In genomic region chr17:28327031-28327607, GRCh38 we compare ENCODE assay signal across 7 cellular contexts. TPM values are rescaled to one million over a fixed set of nuclear protein-coding genes. Genes with fewer than 3 reads are reported as not detected.
A peak's percentile ranks its signal among the peaks of the same experiment; 100 is the strongest.
DNase-seq lines count a peak whose midpoint lies in the region; ATAC-seq and TF ChIP-seq lines count a peak whose summit lies in the region.
"Had no signal": no experiment of that assay in that cellular context is flagged by ENCODE, and none has a peak within 500 bp of the region (broad histone marks: within the 10 kb centered on the region; RNA-seq: fewer than 3 reads in every experiment).

No MANE protein-coding gene starts in this region.

- H3K27ac ChIP-seq in GM23338 (ENCODE audit: low read depth) (peak overlapping the region; percentile 5; the same call in 1 of the 2 replicates), endodermal cell (ENCODE audit: low read depth, low read length) (no peak overlapping the region)
- H3K27ac ChIP-seq: adrenal gland, skin epidermis had no signal

- no peaks in the 10 kb centered on the region for H3K9me3 ChIP-seq in endodermal cell (ENCODE audit: control insufficient read depth, low read length)
- H3K9me3 ChIP-seq: adrenal gland had no signal

- WGBS in endodermal cell (ENCODE audit: insufficient coverage in 1 of 2, insufficient read length in 1 of 2), 2 experiments = 95 to 98% methylated on average over 8 of the region's 9 CpGs

- H3K9me3 Mint-ChIP-seq in GM23338 = no peaks in the 10 kb centered on the region
- no peaks in the 10 kb centered on the region for H3K9me3 Mint-ChIP-seq in endodermal cell

- H3K79me2 ChIP-seq in GM23338 (replicated peaks; ENCODE audit: insufficient read depth) = peaks cover 41% of the 10 kb centered on the region

- H3K36me3 ChIP-seq in GM23338 (ENCODE audit: insufficient read depth) (peaks cover 22% of the 10 kb centered on the region), endodermal cell (ENCODE audit: control insufficient read depth, insufficient read depth, low read length) (peaks cover 44% of the 10 kb centered on the region)

- TF ChIP-seq CTCF in GM23338 (conservative IDR thresholded peaks at IDR 0.05; ENCODE audit: low read depth in 2 of 2) (no peak), endodermal cell (conservative IDR thresholded peaks at IDR 0.05) (no peak)

- H3K27ac Mint-ChIP-seq in GM23338 = no peak overlapping the region
- H3K27ac Mint-ChIP-seq in endodermal cell = no peak overlapping the region

- H3K4me1 Mint-ChIP-seq in GM23338 = peaks cover 9% of the 10 kb centered on the region
- H3K4me1 Mint-ChIP-seq in endodermal cell = peaks cover 24% of the 10 kb centered on the region

- H3K4me2 ChIP-seq in GM23338 = no peak overlapping the region

- H2AFZ ChIP-seq in GM23338 = no peak overlapping the region

- H3K9ac ChIP-seq in endodermal cell (ENCODE audit: extremely low read depth, low read length, poor library complexity, severe bottlenecking) = no peak overlapping the region

- peaks cover 23% of the 10 kb centered on the region; the same call in 1 of the 2 replicates for H3F3A ChIP-seq in GM23338 (replicated peaks; ENCODE audit: low read depth)

- no peaks in the 10 kb centered on the region for H3K9me2 ChIP-seq in GM23338 (ENCODE audit: insufficient read depth)

- H3K4me1 ChIP-seq in GM23338 (ENCODE audit: insufficient read depth) (peaks cover 21% of the 10 kb centered on the region), endodermal cell (ENCODE audit: control insufficient read depth, insufficient read depth, low read length) (peaks cover 16% of the 10 kb centered on the region)

- ATAC-seq in GM23338 (no peak), HG03025 (IDR thresholded peaks at IDR 0.05; ENCODE audit: low FRiP score, unreplicated experiment) (no peak)

- H3K4me3 ChIP-seq in GM23338 (no peak overlapping the region), endodermal cell (ENCODE audit: low read length) (no peak overlapping the region)
- H3K4me3 ChIP-seq: adrenal gland, skin epidermis had no signal

- H3K27me3 ChIP-seq in GM23338 (ENCODE audit: insufficient read depth) (no peaks in the 10 kb centered on the region), endodermal cell (ENCODE audit: control insufficient read depth, insufficient read depth, low read length, poor library complexity, severe bottlenecking) (no peaks in the 10 kb centered on the region)
- H3K27me3 ChIP-seq: adrenal gland had no signal

- DNase-seq in GM23338 (ENCODE audit: low spot score) = no peak
- DNase-seq in endodermal cell = peak; percentile 18
- no peak for DNase-seq in NCI-H1694 treated with DMSO at 0.1 percent for 48 hours (lab: John Stamatoyannopoulos, UW)
- DNase-seq: OCI-M1 had no signal

- H3K36me3 Mint-ChIP-seq in GM23338 (ENCODE audit: low read depth) (peaks cover 57% of the 10 kb centered on the region), endodermal cell (ENCODE audit: low read depth) (peaks cover 45% of the 10 kb centered on the region)

- H3K4me3 Mint-ChIP-seq in GM23338 = no peak overlapping the region
- no peak overlapping the region for H3K4me3 Mint-ChIP-seq in endodermal cell

- peaks cover 5% of the 10 kb centered on the region for H3K27me3 Mint-ChIP-seq in GM23338 (ENCODE audit: insufficient read depth, low read depth, poor library complexity)
- H3K27me3 Mint-ChIP-seq in endodermal cell (ENCODE audit: insufficient read depth) = no peaks in the 10 kb centered on the region

- peaks cover 55% of the 10 kb centered on the region for H4K20me1 ChIP-seq in GM23338 (replicated peaks; ENCODE audit: insufficient read depth)

TF ChIP-seq in GM23338, 12 proteins besides CTCF, POLR2A, EP300 and RAD21 (continues in another document):
- no peak for TF ChIP-seq ETS1 (IDR thresholded peaks at IDR 0.05)
- TF ChIP-seq NANOG (IDR thresholded peaks at IDR 0.05; ENCODE audit: borderline replicate concordance) = no peak
- TF ChIP-seq POLR2AphosphoS5 (IDR thresholded peaks at IDR 0.05; ENCODE audit: low read depth) = no peak
- TF ChIP-seq EZH2 (IDR thresholded peaks at IDR 0.05; ENCODE audit: low read depth, unreplicated experiment) = no peak
- no peak for TF ChIP-seq JUNB (IDR thresholded peaks at IDR 0.05; ENCODE audit: unreplicated experiment)
- no peak for TF ChIP-seq REST (IDR thresholded peaks at IDR 0.05; ENCODE audit: unreplicated experiment)
- no peak for TF ChIP-seq ZNF331 (CRISPR knock-in tag; IDR thresholded peaks at IDR 0.05; ENCODE audit: low read depth)
- no peak for TF ChIP-seq ZNF114 (CRISPR knock-in tag; IDR thresholded peaks at IDR 0.05)
- no peak for TF ChIP-seq CREB1 (CRISPR knock-in tag; IDR thresholded peaks at IDR 0.05; ENCODE audit: low read depth)

RNA-seq across cellular contexts. Expression of gene TMEM97, which starts 8.1 kb away (rescaled TPM):
- total RNA-seq in GM23338 (2014; rRNA removed; shearing (Covaris generic)) = 101 and 106 TPM in 2 replicates
- 216 and 225 TPM in 2 replicates for polyA plus RNA-seq in GM23338 (2016; fragmentation: Nextera tagmentation; extraction: Ambion mirVana)
- 10 to 100 TPM; 72.1 to 80.7 TPM for total RNA-seq in endodermal cell
- 137 TPM for polyA plus RNA-seq in endodermal cell (2013, experiment 1 of 2)
- polyA plus RNA-seq in endodermal cell (2013, experiment 2 of 2) = 133 TPM

RNA-seq across cellular contexts. Expression of gene IFT20, which starts 8.2 kb away (rescaled TPM):
- total RNA-seq in GM23338 (2014; rRNA removed; shearing (Covaris generic)) = 6.8 and 13.2 TPM in 2 replicates
- polyA plus RNA-seq in GM23338 (2016; fragmentation: Nextera tagmentation; extraction: Ambion mirVana) = 31.4 and 32.3 TPM in 2 replicates
- total RNA-seq in endodermal cell = 10 to 100 TPM; 28.9 to 34.3 TPM
- polyA plus RNA-seq in endodermal cell (2013, experiment 1 of 2) = 34.4 TPM
- 35.6 TPM for polyA plus RNA-seq in endodermal cell (2013, experiment 2 of 2)

RNA-seq across cellular contexts. Expression of gene TNFAIP1, which starts 8.4 kb away (rescaled TPM):
- 8.9 and 13.1 TPM in 2 replicates for total RNA-seq in GM23338 (2014; rRNA removed; shearing (Covaris generic))
- 6.3 and 6.4 TPM in 2 replicates for polyA plus RNA-seq in GM23338 (2016; fragmentation: Nextera tagmentation; extraction: Ambion mirVana)
- total RNA-seq in endodermal cell = 10 to 100 TPM; 29.9 to 36.1 TPM
- polyA plus RNA-seq in endodermal cell (2013, experiment 1 of 2) = 29.7 TPM
- 27.6 TPM for polyA plus RNA-seq in endodermal cell (2013, experiment 2 of 2)

RNA-seq across cellular contexts. Expression of gene POLDIP2, which starts 30.2 kb away (rescaled TPM):
- total RNA-seq in GM23338 (2014; rRNA removed; shearing (Covaris generic)) = 70.6 and 77.1 TPM in 2 replicates
- polyA plus RNA-seq in GM23338 (2016; fragmentation: Nextera tagmentation; extraction: Ambion mirVana) = 40.7 and 45.7 TPM in 2 replicates
- total RNA-seq in endodermal cell = 10 to 100 TPM; 69.0 to 72.1 TPM
- polyA plus RNA-seq in endodermal cell (2013, experiment 1 of 2) = 56.7 TPM
- 51.2 TPM for polyA plus RNA-seq in endodermal cell (2013, experiment 2 of 2)

RNA-seq across cellular contexts. Expression of gene SEBOX, which starts 37.9 kb away (rescaled TPM):
- total RNA-seq in GM23338 (2014; rRNA removed; shearing (Covaris generic)) = not detected in 2 replicates
- not detected in 2 replicates for polyA plus RNA-seq in GM23338 (2016; fragmentation: Nextera tagmentation; extraction: Ambion mirVana)
- total RNA-seq in endodermal cell = not detected
- polyA plus RNA-seq in endodermal cell (2013, experiment 1 of 2) = not detected
- polyA plus RNA-seq in endodermal cell (2013, experiment 2 of 2) = not detected
- total RNA-seq: adrenal gland had no signal
- polyA plus RNA-seq: adrenal gland had no signal
